In genomic region chr13:77916481-77916880, GRCh38 we compare ENCODE assay signal across 21 cellular contexts. TPM values are rescaled to one million over a fixed set of nuclear protein-coding genes. Genes with fewer than 3 reads are reported as not detected.
DNase-seq lines count a peak whose midpoint lies in the region; ATAC-seq, FAIRE-seq and TF ChIP-seq lines count a peak whose summit lies in the region.
"Had no signal": no experiment of that assay in that cellular context is flagged by ENCODE, and none has a peak within 500 bp of the region (broad histone marks: within the 10 kb centered on the region; RNA-seq: fewer than 3 reads in every experiment).

No MANE protein-coding gene starts in this region.

- 69 to 81% (median 78%) methylated on average over 4 of the region's 4 CpGs for WGBS in spleen, 5 donors

- intact Hi-C loops in kidney (cut with DNase I) (no loop called here), spleen (cut with DNase I; ENCODE audit: low total_unique reads) (no loop called here)

- no peak overlapping the region for H3K9ac ChIP-seq in duodenal mucosa (ENCODE audit: low read depth in 1 of 2, low read length in 2 of 2)
- peak overlapping the region; percentile 8 to 68 for H3K9ac ChIP-seq in kidney (ENCODE audit: low read length in 2 of 2)

- no peak for FAIRE-seq in kidney (lab: Jason Lieb, UNC)
- FAIRE-seq: GM12892 had no signal

- H3K4me3 ChIP-seq in duodenal mucosa (ENCODE audit: low read depth in 1 of 2, low read length in 2 of 2): peak overlapping the region; percentile 56 to 60
- H3K4me3 ChIP-seq in kidney (ENCODE audit: low read length in 2 of 2): peak overlapping the region; percentile 69 to 83
- peak overlapping the region in 6 of 8 donors; percentile 14 to 69 (median 47) for H3K4me3 ChIP-seq in spleen

- peak; percentile 42 for DNase-seq in HCEC 1CT
- no peak for DNase-seq in kidney
- DNase-seq in spleen: no peak
- DNase-seq in activated T-cell treated with anti-CD3 and anti-CD28 coated beads for 4 hours: no peak
- DNase-seq in NCI-H2196 (lab: John Stamatoyannopoulos, UW; ENCODE audit: unreplicated experiment): no peak
- DNase-seq in ecto neural progenitor cell (ENCODE audit: low spot score): no peak
- DNase-seq: activated CD8-positive, alpha-beta memory T cell treated with anti-CD3 and anti-CD28 coated beads for 24 hours; erythroblast; GDM1; immature natural killer cell; KG1; NCI-H1092 treated with DMSO at 0.1 percent for 48 hours; Peyer's patch; stimulated activated naive B cell treated with anti-CD40 and anti-IgM and Interleukin-4, amounts not matched to agents 10 μg/mL and 1 μg/mL and 100 μg/mL, for 72 hours; SW 1271 had no signal

- no peak for ATAC-seq in HG02840 (IDR thresholded peaks at IDR 0.05; ENCODE audit: low FRiP score, unreplicated experiment)
- ATAC-seq: stimulated activated naive B cell treated with anti-CD40 and anti-IgM and Interleukin-4, amounts not matched to agents 10 μg/mL and 1 μg/mL and 100 μg/mL, for 72 hours had no signal

- H3K27me3 ChIP-seq in duodenal mucosa (ENCODE audit: control insufficient read depth in 1 of 2, insufficient read depth in 2 of 2, low read length in 2 of 2) (no peaks in the 10 kb centered on the region), spleen (replicated peaks in 1 of 7) (peaks cover 0 to 40% (median 15%) of the 10 kb centered on the region in 7 donors)
- H3K27me3 ChIP-seq: Peyer's patch had no signal

- TF ChIP-seq CTCF in kidney (IDR thresholded peaks at IDR 0.05; ENCODE audit: borderline replicate concordance, extremely low read depth, insufficient read depth) (no peak), spleen (IDR thresholded peaks at IDR 0.05 in 8 of 11, conservative IDR thresholded peaks at IDR 0.05 in 3 of 11) (no peak)

- peaks cover 0 to 2% of the 10 kb centered on the region in 2 donors for H3K9me3 ChIP-seq in duodenal mucosa (ENCODE audit: control insufficient read depth in 1 of 2, low read length in 2 of 2)
- H3K9me3 ChIP-seq in kidney (ENCODE audit: control insufficient read depth in 1 of 2, low read length in 2 of 2): no peaks in the 10 kb centered on the region
- no peaks in the 10 kb centered on the region for H3K9me3 ChIP-seq in spleen
- H3K9me3 ChIP-seq: Peyer's patch had no signal

- TF ChIP-seq POLR2A in spleen (IDR thresholded peaks at IDR 0.05): no peak

- H3K4me1 ChIP-seq in duodenal mucosa (ENCODE audit: control insufficient read depth in 1 of 2, insufficient read depth in 2 of 2, low read length in 2 of 2) (no peaks in the 10 kb centered on the region), kidney (ENCODE audit: control insufficient read depth in 1 of 2, insufficient read depth in 1 of 2, low read depth in 1 of 2, low read length in 2 of 2) (peaks cover 0 to 8% of the 10 kb centered on the region in 2 donors), spleen (peaks cover 0 to 24% (median 10%) of the 10 kb centered on the region in 6 donors)
- H3K4me1 ChIP-seq: Peyer's patch had no signal

- no peaks in the 10 kb centered on the region for H3K36me3 ChIP-seq in duodenal mucosa (ENCODE audit: control insufficient read depth in 1 of 2, insufficient read depth in 2 of 2, low read length in 2 of 2)
- no peaks in the 10 kb centered on the region for H3K36me3 ChIP-seq in kidney (ENCODE audit: control insufficient read depth in 1 of 2, insufficient read depth in 2 of 2, low read length in 2 of 2)
- H3K36me3 ChIP-seq in spleen: no peaks in the 10 kb centered on the region
- H3K36me3 ChIP-seq: Peyer's patch had no signal

- no peak overlapping the region for H3K27ac ChIP-seq in duodenal mucosa (ENCODE audit: low read depth, low read length)
- H3K27ac ChIP-seq in kidney (ENCODE audit: low read depth in 2 of 2, low read length in 2 of 2): peak overlapping the region in 1 of 2 donors; percentile 43
- peak overlapping the region in 4 of 8 donors; percentile 14 to 53 (median 36) for H3K27ac ChIP-seq in spleen
- H3K27ac ChIP-seq: VCaP had no signal

RNA-seq across cellular contexts. Expression of gene EDNRB, which starts 2.1 kb away (rescaled TPM):
- total RNA-seq in kidney (60.1 TPM), spleen (10 to 100 TPM; 16.3 to 58.4 (median 50.6) TPM)
- polyA plus RNA-seq in kidney (ENCODE audit: insufficient read depth, low read depth, low replicate concordance) (14.0 TPM), spleen (10 to 100 TPM in 1 of 3 donors, 1 to 10 TPM in 2; 4.3 to 11.0 (median 7.6) TPM)
- total RNA-seq: activated T-helper 2 cell treated with anti-CD3 and anti-CD28 coated beads, Interferon-gamma antibody, Interleukin-2, Interleukin-4, amounts not matched to agents 10 μg/mL and 5 μg/mL and 100 μg/mL, durations not matched to agents 14 hours and 24 hours and 36 hours; chondrocyte had no signal
- polyA plus RNA-seq: immature natural killer cell had no signal

Comparison
In these comparisons a context has a peak if more than half of its experiments do, and no peak if none do; other contexts are left out.
1. H3K9ac ChIP-seq: peak in kidney (2 of 2); none in duodenal mucosa (0 of 2).
2. Peak in every context shown above with its lines, with median percentiles within 50 percentile points of each other: H3K4me3 ChIP-seq.